8 cellular contexts compared by ENCODE assay signal in the genomic region with DNA sequence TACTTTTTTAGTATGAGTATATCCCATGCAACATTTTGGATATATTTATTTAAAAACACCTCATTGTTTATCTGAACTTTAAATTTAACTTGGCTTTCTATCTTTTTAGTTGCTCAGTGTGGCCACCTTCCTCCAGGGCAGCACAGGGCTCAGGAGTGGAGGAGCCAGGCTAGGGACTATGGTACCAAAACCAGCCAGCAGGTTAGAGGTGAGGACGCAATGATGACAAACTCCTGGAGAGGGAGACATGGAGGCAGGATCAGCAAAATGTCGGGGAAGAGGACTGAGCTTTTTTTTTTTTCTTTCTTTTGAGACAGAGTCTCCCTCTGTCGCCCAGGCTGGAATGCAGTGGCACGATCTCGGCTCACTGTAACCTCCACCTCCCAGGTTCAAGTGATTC. TPM values are rescaled to one million over a fixed set of nuclear protein-coding genes. Genes with fewer than 3 reads are reported as not detected.
DNase-seq lines count a peak whose midpoint lies in the region; ATAC-seq and TF ChIP-seq lines count a peak whose summit lies in the region.
"Had no signal": no experiment of that assay in that cellular context is flagged by ENCODE, and none has a peak within 500 bp of the region (broad histone marks: within the 10 kb centered on the region; RNA-seq: fewer than 3 reads in every experiment).

No MANE protein-coding gene starts in this region.

- intact Hi-C loops in left colon (cut with DNase I, micrococcal nuclease) = no loop called here
- intact Hi-C loops in tibial artery (cut with DNase I; ENCODE audit: low total_unique reads) = no loop called here

- no peaks in the 10 kb centered on the region; the same call in 1 of the 2 replicates for H3K9me3 Mint-ChIP-seq in HFFc6

- TF ChIP-seq CTCF in HFFc6 (IDR thresholded peaks at IDR 0.05) = peak; percentile 42
- peak; percentile 49 for TF ChIP-seq CTCF in VCaP (conservative IDR thresholded peaks at IDR 0.05)
- no peak for TF ChIP-seq CTCF in GM10248 (IDR thresholded peaks at IDR 0.05; ENCODE audit: control extremely low read depth, extremely low read depth, low read depth, missing control alignments)
- no peak for TF ChIP-seq CTCF in tibial artery (IDR thresholded peaks at IDR 0.05)

- CTCF ChIA-PET in GM10248 (lab: Yijun Ruan, JAX) = interaction anchor here (0.8 kb wide), 1 partner anchor 42 kb away, joined by 3 read pairs; no protein-coding TSS in a partner anchor

- H3K4me1 ChIP-seq in tibial artery = no peaks in the 10 kb centered on the region

- H3K27ac ChIP-seq in VCaP (no peak overlapping the region), tibial artery (no peak overlapping the region)

- DNase-seq in DMS 273 (lab: John Stamatoyannopoulos, UW; ENCODE audit: unreplicated experiment) (peak; percentile 79), HFFc6 (peak; percentile 7), left colon (no peak), GM10248 (ENCODE audit: extremely low spot score) (no peak), tibial artery (no peak), T-helper 1 cell (no peak)
- DNase-seq: kidney glomerular epithelial cell had no signal

- H3K27me3 Mint-ChIP-seq in HFFc6 (ENCODE audit: insufficient read depth) = peaks cover 24% of the 10 kb centered on the region

- H3K4me3 ChIP-seq in tibial artery = no peak overlapping the region

- H3K36me3 ChIP-seq in tibial artery = no peaks in the 10 kb centered on the region

- H3K4me3 Mint-ChIP-seq in HFFc6 = no peak overlapping the region

- ATAC-seq in left colon = peak; percentile 47

- H3K36me3 Mint-ChIP-seq in HFFc6 (ENCODE audit: low read depth) = no peaks in the 10 kb centered on the region

- H3K4me1 Mint-ChIP-seq in HFFc6 (ENCODE audit: low read depth) = no peaks in the 10 kb centered on the region; the same call in 1 of the 2 replicates

- POLR2A ChIA-PET in GM10248 (lab: Yijun Ruan, JAX) = no interaction called here

- H3K27me3 ChIP-seq in tibial artery = no peaks in the 10 kb centered on the region

- no peak overlapping the region for H3K27ac Mint-ChIP-seq in HFFc6

- no peaks in the 10 kb centered on the region for H3K9me3 ChIP-seq in tibial artery

RNA-seq across cellular contexts. Expression of a gene that starts 29.6 kb away (rescaled TPM):
- total RNA-seq in HFFc6 (2021; fragmentation: NEBNext Ultra II Directional; extraction: Animal tissue kit (Norgen Biotek cat#: 25700)) = 100 to 1,000 TPM; 445 to 561 (median 538) TPM
- total RNA-seq in left colon = 100 to 1,000 TPM; 250 to 278 TPM

RNA-seq across cellular contexts. Expression of a gene that starts 53.4 kb away (rescaled TPM):
- total RNA-seq in HFFc6 (2021; fragmentation: NEBNext Ultra II Directional; extraction: Animal tissue kit (Norgen Biotek cat#: 25700)) = 10 to 100 TPM; 16.0 to 26.6 (median 17.9) TPM
- total RNA-seq in left colon = 1 to 10 TPM in 1 of 2 donors, under 1 TPM in 1; 0.58 to 1.6 TPM

Comparison
In these comparisons a context has a peak if more than half of its experiments do, and no peak if none do; other contexts are left out.
1. DNase-seq: peak in DMS 273 (single experiment) and HFFc6 (single experiment); none in left colon (0 of 2), GM10248 (single experiment), tibial artery (0 of 2) and T-helper 1 cell (0 of 5).
2. CTCF ChIP-seq: peak in HFFc6 (single experiment) and VCaP (single experiment); none in GM10248 (single experiment) and tibial artery (0 of 2).
3. RNA of a gene that starts 53.4 kb away (total RNA-seq): 16.0 to 26.6 TPM in HFFc6; 0.58 to 1.6 TPM in left colon; every median in the first group is over 4 times any median in the second.